In the genomic region with DNA sequence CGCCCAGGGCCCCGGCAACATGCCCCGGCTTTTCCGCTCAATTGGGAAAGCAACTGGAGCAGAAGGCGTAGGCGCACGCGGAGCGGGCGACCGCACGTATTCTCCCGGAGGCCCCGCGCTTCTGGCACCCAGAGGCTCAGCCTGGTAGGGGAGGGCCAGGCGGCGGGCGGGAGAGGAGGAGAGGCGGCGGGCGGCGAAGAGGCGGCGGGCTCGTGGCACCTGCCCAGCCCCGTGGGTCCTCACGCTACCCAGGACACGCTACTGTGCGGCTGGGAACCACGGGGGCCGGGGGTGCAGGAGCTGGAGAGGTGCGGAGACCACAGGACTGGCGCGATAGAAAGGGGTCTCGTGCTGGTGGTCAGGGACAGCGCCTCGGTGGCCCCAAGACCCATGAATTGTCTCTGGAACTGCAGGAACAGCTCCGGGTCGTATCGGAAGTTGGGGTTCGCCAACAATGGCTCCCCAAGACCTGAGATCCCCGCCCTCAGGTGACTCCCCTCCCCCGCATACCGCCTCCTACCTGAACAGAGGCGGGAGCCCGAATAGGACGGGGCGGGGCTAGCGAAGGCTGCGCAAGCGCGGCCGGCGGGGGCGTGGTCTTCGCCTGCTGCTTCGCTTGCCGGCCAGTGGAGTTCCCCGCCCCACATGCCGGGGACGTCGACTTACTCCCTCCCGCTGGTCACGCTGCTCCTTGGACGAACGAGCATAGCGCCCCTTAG, we compare ENCODE assay signal across 8 cellular contexts. TPM values are rescaled to one million over a fixed set of nuclear protein-coding genes. Genes with fewer than 3 reads are reported as not detected.
DNase-seq lines count a peak whose midpoint lies in the region; ATAC-seq and TF ChIP-seq lines count a peak whose summit lies in the region.

Gene SLC37A4 (minus strand): TSS at position 549 of the 719 bp plus-strand sequence.

- POLR2A ChIA-PET in AG04450 (lab: Yijun Ruan, JAX) (interaction anchor here (1.0 kb wide), 1 partner anchor 11 kb away, joined by 3 read pairs; the partner anchor contains the start of gene TRAPPC4), WTC11 (lab: Charles Lee) (interaction anchor here (1.5 to 1.9 kb wide), 2 partner anchors 11 to 12 kb away, joined by 4 to 5 read pairs; partner anchors contain the start of genes RPS25 and TRAPPC4)

- no peaks in the 10 kb centered on the region for H3K79me2 ChIP-seq in smooth muscle cell (ENCODE audit: low read depth)

- H3K9ac ChIP-seq in smooth muscle cell (ENCODE audit: low read depth), result peak within 1 kb of the TSS; percentile 13

- peak within 1 kb of the TSS; percentile 89 for H3K4me3 ChIP-seq in AG04450 (ENCODE audit: low read depth, low read length)
- H3K4me3 ChIP-seq in cardiac fibroblast (replicated peaks in 1 of 2; ENCODE audit: low read depth in 2 of 2, low read length in 2 of 2), result peak within 1 kb of the TSS; percentile 72 to 90
- peak within 1 kb of the TSS; percentile 65 for H3K4me3 ChIP-seq in smooth muscle cell

- H3K4me1 ChIP-seq in smooth muscle cell (ENCODE audit: low read depth), result peaks cover 17% of the 10 kb centered on the region

- peaks cover 9% of the 10 kb centered on the region for H3F3A ChIP-seq in smooth muscle cell (ENCODE audit: low read depth)

- peak; percentile 87 for ATAC-seq in GM18909 (IDR thresholded peaks at IDR 0.05; ENCODE audit: poor library complexity, unreplicated experiment)
- peak; percentile 91 for ATAC-seq in HG03175 (IDR thresholded peaks at IDR 0.05; ENCODE audit: unreplicated experiment)
- peak; percentile 86 for ATAC-seq in WTC11

- peak; percentile 91 for DNase-seq in AG04450 (ENCODE audit: low read depth, low spot score)
- peak; percentile 96 for DNase-seq in NCI-H226
- peak; percentile 100 for DNase-seq in WTC11 (ENCODE audit: low spot score)
- DNase-seq in cardiac fibroblast (ENCODE audit: low read depth in 2 of 2), result peak; percentile 98 to 99
- peak; percentile 98 for DNase-seq in iPS-NIHi7 (ENCODE audit: extremely low spot score)
- peak; percentile 87 for DNase-seq in smooth muscle cell (lab: John Stamatoyannopoulos, UW; ENCODE audit: unreplicated experiment)

- no peaks in the 10 kb centered on the region for H4K20me1 ChIP-seq in smooth muscle cell (ENCODE audit: low read depth)

- H3K9me3 ChIP-seq in AG04450 (ENCODE audit: control insufficient read depth, insufficient read depth, low read length) (no peaks in the 10 kb centered on the region; the same call in 1 of the 2 replicates), smooth muscle cell (replicated peaks; ENCODE audit: low read depth) (no peaks in the 10 kb centered on the region)

- peak within 1 kb of the TSS; percentile 76 for H3K4me3 Mint-ChIP-seq in WTC11

- no peaks in the 10 kb centered on the region for H3K27me3 ChIP-seq in AG04450 (ENCODE audit: control insufficient read depth, insufficient read depth, low read length)
- no peaks in the 10 kb centered on the region for H3K27me3 ChIP-seq in smooth muscle cell (ENCODE audit: low read depth)

- peaks cover 19% of the 10 kb centered on the region for H3K4me1 Mint-ChIP-seq in WTC11

- H3K4me2 ChIP-seq in smooth muscle cell, result peak within 1 kb of the TSS; percentile 91

- 1% methylated on average over 48 of the region's 67 CpGs for WGBS in smooth muscle cell (ENCODE audit: low lambda C conversion rate)

- H3K27ac ChIP-seq in AG04450 (ENCODE audit: low read depth, low read length), result no peak within 1 kb of the TSS
- H3K27ac ChIP-seq in smooth muscle cell (ENCODE audit: low read depth), result peak within 1 kb of the TSS; percentile 45

- CTCF ChIA-PET in AG04450 (lab: Charles Lee), result interaction anchor here (0.6 to 1.5 kb wide), 7 partner anchors 11 to 166 kb away, joined by 3 to 17 read pairs (median 4); partner anchors contain the start of genes TRAPPC4 and VPS11
- CTCF ChIA-PET in WTC11 (lab: Charles Lee), result interaction anchor here (0.7 to 2.7 kb wide), 9 partner anchors 8 to 310 kb away, joined by 3 to 10 read pairs (median 3); partner anchors contain the start of genes CENATAC and DPAGT1

- TF ChIP-seq CTCF in AG04450 (IDR thresholded peaks at IDR 0.05; ENCODE audit: low read depth, low read length) (no peak), WTC11 (IDR thresholded peaks at IDR 0.05) (peak; percentile 71; the same call in 1 of the 2 replicates), cardiac fibroblast (IDR thresholded peaks at IDR 0.05; ENCODE audit: low read depth, low read length) (no peak), smooth muscle cell (IDR thresholded peaks at IDR 0.05; ENCODE audit: borderline replicate concordance, insufficient read depth, poor library complexity, severe bottlenecking) (peak; percentile 70)

- H3K36me3 Mint-ChIP-seq in WTC11, result peaks cover 22% of the 10 kb centered on the region

- H3K27ac Mint-ChIP-seq in WTC11, result peak within 1 kb of the TSS; percentile 64

- H3K36me3 ChIP-seq in smooth muscle cell (ENCODE audit: low read depth), result no peaks in the 10 kb centered on the region

- peak within 1 kb of the TSS; percentile 82 for H2AFZ ChIP-seq in smooth muscle cell (ENCODE audit: low read depth)

- no peaks in the 10 kb centered on the region for H3K9me3 Mint-ChIP-seq in WTC11

- no peaks in the 10 kb centered on the region for H3K27me3 Mint-ChIP-seq in WTC11 (ENCODE audit: low read depth)

TF ChIP-seq in WTC11, 78 proteins besides CTCF, POLR2A, EP300 and RAD21 (continues in another document):
- peak; percentile 93 for TF ChIP-seq ETV6 (CRISPR knock-in tag; IDR thresholded peaks at IDR 0.05)
- TF ChIP-seq ESRRA (CRISPR knock-in tag; IDR thresholded peaks at IDR 0.05; ENCODE audit: borderline replicate concordance), result no peak
- no peak for TF ChIP-seq MXD4 (CRISPR knock-in tag; IDR thresholded peaks at IDR 0.05; ENCODE audit: borderline replicate concordance)
- TF ChIP-seq PRRX2 (CRISPR knock-in tag; IDR thresholded peaks at IDR 0.05), result no peak
- no peak for TF ChIP-seq ZNF317 (CRISPR knock-in tag; IDR thresholded peaks at IDR 0.05; ENCODE audit: borderline replicate concordance, low read depth)
- no peak; the same call in 1 of the 2 replicates for TF ChIP-seq ZNF232 (CRISPR knock-in tag; IDR thresholded peaks at IDR 0.05)
- no peak for TF ChIP-seq SOX15 (CRISPR knock-in tag; IDR thresholded peaks at IDR 0.05)
- TF ChIP-seq NFE2L1 (CRISPR knock-in tag; IDR thresholded peaks at IDR 0.05), result peak; percentile 74; the same call in 1 of the 2 replicates
- TF ChIP-seq MAX (CRISPR knock-in tag; IDR thresholded peaks at IDR 0.05), result peak; percentile 97
- TF ChIP-seq USF1 (CRISPR knock-in tag; IDR thresholded peaks at IDR 0.05), result peak; percentile 75
- no peak for TF ChIP-seq NR2C2 (CRISPR knock-in tag; IDR thresholded peaks at IDR 0.05)
- no peak; the same call in 1 of the 2 replicates for TF ChIP-seq ZBTB21 (CRISPR knock-in tag; IDR thresholded peaks at IDR 0.05; ENCODE audit: borderline replicate concordance)
- peak; percentile 79 for TF ChIP-seq FOXK1 (CRISPR knock-in tag; IDR thresholded peaks at IDR 0.05)
- TF ChIP-seq, protein P1, sequence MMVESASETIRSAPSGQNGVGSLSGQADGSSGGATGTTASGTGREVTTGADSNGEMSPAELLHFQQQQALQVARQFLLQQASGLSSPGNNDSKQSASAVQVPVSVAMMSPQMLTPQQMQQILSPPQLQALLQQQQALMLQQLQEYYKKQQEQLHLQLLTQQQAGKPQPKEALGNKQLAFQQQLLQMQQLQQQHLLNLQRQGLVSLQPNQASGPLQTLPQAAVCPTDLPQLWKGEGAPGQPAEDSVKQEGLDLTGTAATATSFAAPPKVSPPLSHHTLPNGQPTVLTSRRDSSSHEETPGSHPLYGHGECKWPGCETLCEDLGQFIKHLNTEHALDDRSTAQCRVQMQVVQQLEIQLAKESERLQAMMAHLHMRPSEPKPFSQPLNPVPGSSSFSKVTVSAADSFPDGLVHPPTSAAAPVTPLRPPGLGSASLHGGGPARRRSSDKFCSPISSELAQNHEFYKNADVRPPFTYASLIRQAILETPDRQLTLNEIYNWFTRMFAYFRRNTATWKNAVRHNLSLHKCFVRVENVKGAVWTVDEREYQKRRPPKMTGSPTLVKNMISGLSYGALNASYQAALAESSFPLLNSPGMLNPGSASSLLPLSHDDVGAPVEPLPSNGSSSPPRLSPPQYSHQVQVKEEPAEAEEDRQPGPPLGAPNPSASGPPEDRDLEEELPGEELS (CRISPR knock-in tag; IDR thresholded peaks at IDR 0.05), result no peak; the same call in 1 of the 2 replicates
- TF ChIP-seq, protein P2, sequence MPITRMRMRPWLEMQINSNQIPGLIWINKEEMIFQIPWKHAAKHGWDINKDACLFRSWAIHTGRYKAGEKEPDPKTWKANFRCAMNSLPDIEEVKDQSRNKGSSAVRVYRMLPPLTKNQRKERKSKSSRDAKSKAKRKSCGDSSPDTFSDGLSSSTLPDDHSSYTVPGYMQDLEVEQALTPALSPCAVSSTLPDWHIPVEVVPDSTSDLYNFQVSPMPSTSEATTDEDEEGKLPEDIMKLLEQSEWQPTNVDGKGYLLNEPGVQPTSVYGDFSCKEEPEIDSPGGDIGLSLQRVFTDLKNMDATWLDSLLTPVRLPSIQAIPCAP (CRISPR knock-in tag; IDR thresholded peaks at IDR 0.05), result peak; percentile 26; the same call in 1 of the 2 replicates
- 0 out of 2 replicates have a peak, but pooled peaks have one; percentile 44 for TF ChIP-seq FOXJ3 (CRISPR knock-in tag; IDR thresholded peaks at IDR 0.05; ENCODE audit: borderline replicate concordance)

RNA-seq across cellular contexts. Expression of gene SLC37A4, which starts in this region (rescaled TPM):
- polyA plus RNA-seq in AG04450 (2011; rRNA removed), result 12.5 and 14.9 TPM in 2 replicates
- 12.6 and 16.7 TPM in 2 replicates for polyA minus RNA-seq in AG04450 (2011; rRNA and poly(A)+ RNA removed)
- 48.6 to 57.0 TPM (median 54.5 TPM) in 3 replicates for total RNA-seq in WTC11 (2021)
- total RNA-seq in smooth muscle cell, result 17.5 and 22.3 TPM in 2 replicates
- 22.8 and 28.9 TPM in 2 replicates for polyA plus RNA-seq in smooth muscle cell

Comparison
In these comparisons a context has a peak if more than half of its experiments do, and no peak if none do; other contexts are left out.
1. CTCF ChIP-seq: peak in WTC11 (single experiment) and smooth muscle cell (single experiment); none in AG04450 (single experiment) and cardiac fibroblast (single experiment).
2. Peak in every context shown above with its lines, with median percentiles within 50 percentile points of each other: DNase-seq, H3K4me3 ChIP-seq and ATAC-seq.